8 cellular contexts compared by ENCODE assay signal in genomic region chr20:48761023-48761785, GRCh38.
DNase-seq lines count a peak whose midpoint lies in the region; ATAC-seq and TF ChIP-seq lines count a peak whose summit lies in the region.

No MANE protein-coding gene starts in this region.

- no peaks in the 10 kb centered on the region for H3K27me3 ChIP-seq in CD8-positive, alpha-beta memory T cell (ENCODE audit: insufficient read depth, low read length, poor library complexity, severe bottlenecking)
- no peaks in the 10 kb centered on the region for H3K27me3 ChIP-seq in SJCRH30
- H3K27me3 ChIP-seq in ascending aorta: no peaks in the 10 kb centered on the region

- peak overlapping the region; percentile 96 to 98 (median 96) for H3K27ac Mint-ChIP-seq in CD8-positive, alpha-beta memory T cell
- no peak overlapping the region for H3K27ac Mint-ChIP-seq in natural killer cell

- no peaks in the 10 kb centered on the region for H3K9me3 Mint-ChIP-seq in CD8-positive, alpha-beta memory T cell
- no peaks in the 10 kb centered on the region for H3K9me3 Mint-ChIP-seq in natural killer cell

- ATAC-seq in natural killer cell: peak; percentile 25 to 70 (median 36)
- no peak for ATAC-seq in GM19324 (IDR thresholded peaks at IDR 0.05; ENCODE audit: low FRiP score, unreplicated experiment)

- H3K36me3 ChIP-seq in CD8-positive, alpha-beta memory T cell (ENCODE audit: insufficient read depth, low read length): no peaks in the 10 kb centered on the region
- no peaks in the 10 kb centered on the region for H3K36me3 ChIP-seq in SJCRH30
- no peaks in the 10 kb centered on the region for H3K36me3 ChIP-seq in ascending aorta

- peaks cover 7 to 15% (median 10%) of the 10 kb centered on the region in 3 donors for H3K36me3 Mint-ChIP-seq in CD8-positive, alpha-beta memory T cell
- H3K36me3 Mint-ChIP-seq in natural killer cell: no peaks in the 10 kb centered on the region

- CTCF ChIA-PET in CD8-positive, alpha-beta memory T cell (lab: Charles Lee): interaction anchor here (1.0 to 5.1 kb wide), 2 partner anchors 12 to 66 kb away, joined by 3 to 14 read pairs; partner anchors contain the start of gene PREX1

- H3K9me3 ChIP-seq in CD8-positive, alpha-beta memory T cell (ENCODE audit: low read length): no peaks in the 10 kb centered on the region
- H3K9me3 ChIP-seq in SJCRH30 (replicated peaks) (0 out of 2 replicates have a peak, but pooled peaks cover 8% of the 10 kb centered on the region), ascending aorta (peaks cover 0 to 2% of the 10 kb centered on the region in 2 donors)

- intact Hi-C loops in ascending aorta (cut with DNase I): no loop called here
- intact Hi-C loops in natural killer cell (cut with micrococcal nuclease): loop anchor here (2.0 kb wide), 2 partner anchors 22 to 64 kb away; no protein-coding TSS in a partner anchor

- POLR2A ChIA-PET in CD8-positive, alpha-beta memory T cell (lab: Charles Lee): interaction anchor here (0.6 to 2.6 kb wide), 9 partner anchors 10 to 66 kb away, joined by 3 to 15 read pairs (median 3); partner anchors contain the start of gene PREX1

- H3K4me1 ChIP-seq in CD8-positive, alpha-beta memory T cell (ENCODE audit: insufficient read depth, low read length): peaks cover 89% of the 10 kb centered on the region
- H3K4me1 ChIP-seq in SJCRH30 (peaks cover 14% of the 10 kb centered on the region), ascending aorta (peaks cover 0 to 20% of the 10 kb centered on the region in 2 donors)

- H3K4me1 Mint-ChIP-seq in CD8-positive, alpha-beta memory T cell: peaks cover 92 to 97% (median 97%) of the 10 kb centered on the region in 3 donors
- peaks cover 95 to 97% of the 10 kb centered on the region in 2 donors for H3K4me1 Mint-ChIP-seq in natural killer cell

- peak overlapping the region; percentile 3 for H3K4me3 ChIP-seq in CD8-positive, alpha-beta memory T cell (ENCODE audit: low read length)
- H3K4me3 ChIP-seq in SJCRH30 (no peak overlapping the region), ascending aorta (no peak overlapping the region)

- H3K27me3 Mint-ChIP-seq in CD8-positive, alpha-beta memory T cell: peaks cover 0 to 2% of the 10 kb centered on the region in 2 donors
- H3K27me3 Mint-ChIP-seq in natural killer cell (ENCODE audit: low read depth in 2 of 2): no peaks in the 10 kb centered on the region

- peak overlapping the region; percentile 73 to 92 (median 82) for H3K4me3 Mint-ChIP-seq in CD8-positive, alpha-beta memory T cell
- H3K4me3 Mint-ChIP-seq in natural killer cell: peak overlapping the region; percentile 86

- TF ChIP-seq CTCF in ascending aorta (IDR thresholded peaks at IDR 0.05) (no peak), natural killer cell (IDR thresholded peaks at IDR 0.05) (no peak)

- peak overlapping the region; percentile 64 for H3K27ac ChIP-seq in CD8-positive, alpha-beta memory T cell (ENCODE audit: low read depth, low read length)
- H3K27ac ChIP-seq in SJCRH30 (0 out of 2 replicates have a peak overlapping the region, but pooled peaks have one; percentile 4), ascending aorta (peak overlapping the region; percentile 0 to 2)

- DNase-seq in CD8-positive, alpha-beta memory T cell: peak; percentile 59 to 84 (median 70)
- DNase-seq in SJCRH30: peak in 1 of 2 experiments; percentile 61
- no peak for DNase-seq in ascending aorta (ENCODE audit: low spot score in 2 of 2)
- no peak for DNase-seq in natural killer cell
- DNase-seq in OCI-M1 (lab: John Stamatoyannopoulos, UW): no peak
- DNase-seq in COLO668 (lab: John Stamatoyannopoulos, UW; ENCODE audit: unreplicated experiment): no peak
- no peak for DNase-seq in anterior cingulate cortex (lab: John Stamatoyannopoulos, UW)

Comparison
In these comparisons a context has a peak if more than half of its experiments do, and no peak if none do; other contexts are left out.
1. DNase-seq: peak in CD8-positive, alpha-beta memory T cell (5 of 5); none in ascending aorta (0 of 2), natural killer cell (single experiment), OCI-M1 (single experiment), COLO668 (single experiment) and anterior cingulate cortex (0 of 58).
2. H3K27ac ChIP-seq: peak in every context shown above with its lines; median percentile 64 in CD8-positive, alpha-beta memory T cell; 4 in SJCRH30; 1 in ascending aorta.
3. H3K27ac Mint-ChIP-seq: peak in CD8-positive, alpha-beta memory T cell (8 of 8); none in natural killer cell (0 of 2).